9 cellular contexts compared by ENCODE assay signal in genomic region chr12:24795699-24796385, GRCh38.
DNase-seq lines count a peak whose midpoint lies in the region; ATAC-seq and TF ChIP-seq lines count a peak whose summit lies in the region.
"Had no signal": no experiment of that assay in that cellular context is flagged by ENCODE, and none has a peak within 500 bp of the region (broad histone marks: within the 10 kb centered on the region; RNA-seq: fewer than 3 reads in every experiment).

No MANE protein-coding gene starts in this region.

- POLR2A ChIA-PET in PC-9 (lab: Charles Lee; ENCODE audit: unreplicated experiment), result no interaction called here

- H2AK5ac ChIP-seq in trophoblast cell (ENCODE audit: low read length), result no peak overlapping the region

- DNase-seq in ACHN, result peak; percentile 24
- DNase-seq in PC-9, result no peak
- peak; percentile 14 to 28 (median 19) for DNase-seq in immature natural killer cell
- DNase-seq in hypothalamus (lab: John Stamatoyannopoulos, UW), result no peak
- DNase-seq in AG08396 (ENCODE audit: low spot score), result no peak
- DNase-seq in trophoblast cell, result no peak
- no peak for DNase-seq in GM13977 (ENCODE audit: low spot score)
- DNase-seq: NK-92 treated with Interleukin-12 subunit alpha and Interleukin-12 subunit beta, amount 100 ng/mL, for 24 hours had no signal

- peak; percentile 43 for ATAC-seq in GM19351 (IDR thresholded peaks at IDR 0.05; ENCODE audit: unreplicated experiment)

- no TSS peak for BruUV-seq in PC-9 (replicated peaks; lab: Mats Ljungman, UMichigan)

- peaks cover 0 to 4% (median 0%) of the 10 kb centered on the region in 3 donors for H3K36me3 Mint-ChIP-seq in immature natural killer cell

- CTCF ChIA-PET in PC-9 (lab: Charles Lee), result no interaction called here

- no peak overlapping the region for H4K91ac ChIP-seq in trophoblast cell (ENCODE audit: low read depth, low read length)

- no peaks in the 10 kb centered on the region for H3K79me1 ChIP-seq in trophoblast cell (ENCODE audit: low read length)

- no peak overlapping the region for H4K8ac ChIP-seq in trophoblast cell (ENCODE audit: low read depth, low read length)

- H3K18ac ChIP-seq in trophoblast cell (ENCODE audit: low read length), result no peak overlapping the region

- no peak overlapping the region for H2BK5ac ChIP-seq in trophoblast cell (ENCODE audit: low read depth, low read length, poor library complexity)

- no peak overlapping the region for H3K4ac ChIP-seq in trophoblast cell (ENCODE audit: low read depth, low read length)

- no peak for TF ChIP-seq CTCF in PC-9 (conservative IDR thresholded peaks at IDR 0.05)
- no peak for TF ChIP-seq CTCF in GM13977 (IDR thresholded peaks at IDR 0.05; ENCODE audit: extremely low read depth, insufficient read depth, missing control alignments)

- in situ Hi-C loops in ACHN (cut with HindIII; ENCODE audit: low pct_ligation_motif_present, low pct_unique_long_range_greater_than_20kb, low sequenced_read_pairs), result no loop called here
- in situ Hi-C loops in GM13977 (cut with MboI; ENCODE audit: low pct_unique_long_range_greater_than_20kb, low sequenced_read_pairs, unreplicated experiment), result no loop called here

- no peak overlapping the region for H3K9ac ChIP-seq in trophoblast cell (ENCODE audit: low read length)

- no peak overlapping the region for H3K23ac ChIP-seq in trophoblast cell (ENCODE audit: low read length)

- no peak overlapping the region for H2BK12ac ChIP-seq in trophoblast cell (ENCODE audit: low read length)

- intact Hi-C loops in PC-9 (cut with micrococcal nuclease; ENCODE audit: unreplicated experiment), result no loop called here

- no peaks in the 10 kb centered on the region for H4K20me1 ChIP-seq in PC-9 (ENCODE audit: insufficient read depth)

- H3K9me3 ChIP-seq in PC-9 (ENCODE audit: insufficient read depth, low read depth) (no peaks in the 10 kb centered on the region), trophoblast cell (ENCODE audit: insufficient read depth, low read depth, low read length) (no peaks in the 10 kb centered on the region)

- peaks cover 0 to 3% (median 0%) of the 10 kb centered on the region in 3 donors for H3K27me3 Mint-ChIP-seq in immature natural killer cell (ENCODE audit: low read depth in 3 of 3)

- peaks cover 18 to 27% of the 10 kb centered on the region in 2 donors for H3K4me1 Mint-ChIP-seq in immature natural killer cell

- H3K4me3 ChIP-seq in PC-9, result peak overlapping the region; percentile 47
- H3K4me3 ChIP-seq in trophoblast cell (ENCODE audit: low read depth, low read length), result no peak overlapping the region

- H3K36me3 ChIP-seq in PC-9 (ENCODE audit: low read depth), result no peaks in the 10 kb centered on the region
- H3K36me3 ChIP-seq in trophoblast cell (ENCODE audit: control insufficient read depth in 1 of 2, insufficient read depth in 2 of 2, low read length in 2 of 2), result no peaks in the 10 kb centered on the region

- H3F3A ChIP-seq in PC-9 (ENCODE audit: insufficient read depth, low read depth), result no peaks in the 10 kb centered on the region

- H2BK120ac ChIP-seq in trophoblast cell (ENCODE audit: insufficient read depth, low read length, poor library complexity), result no peak overlapping the region

- H3K79me2 ChIP-seq in PC-9 (ENCODE audit: low read depth) (no peaks in the 10 kb centered on the region), trophoblast cell (ENCODE audit: control insufficient read depth, insufficient read depth, low read length, poor library complexity) (no peaks in the 10 kb centered on the region)

- H3K4me1 ChIP-seq in PC-9 (replicated peaks; ENCODE audit: insufficient read depth) (no peaks in the 10 kb centered on the region), trophoblast cell (ENCODE audit: control insufficient read depth in 1 of 2, insufficient read depth in 2 of 2, low read length in 2 of 2) (no peaks in the 10 kb centered on the region)

- H2AFZ ChIP-seq in PC-9 (no peak overlapping the region; the same call in 1 of the 2 replicates), trophoblast cell (ENCODE audit: insufficient read depth, low read length, poor library complexity) (no peak overlapping the region)

- H3K14ac ChIP-seq in trophoblast cell (ENCODE audit: low read length), result no peak overlapping the region

- no peaks in the 10 kb centered on the region for H3K9me3 Mint-ChIP-seq in immature natural killer cell

- H3K27me3 ChIP-seq in PC-9 (ENCODE audit: insufficient read depth, low read depth) (no peaks in the 10 kb centered on the region), trophoblast cell (ENCODE audit: insufficient read depth, low read length) (no peaks in the 10 kb centered on the region)

- H4K12ac ChIP-seq in trophoblast cell (ENCODE audit: low read depth, low read length), result no peak overlapping the region

- peak overlapping the region; percentile 2 to 77 (median 68) for H3K27ac Mint-ChIP-seq in immature natural killer cell

- no CpG with 5 or more reads among the region's 4 CpGs for WGBS in trophoblast cell (ENCODE audit: extremely low coverage, insufficient coverage, insufficient read length)

- H3K4me2 ChIP-seq in PC-9, result peak overlapping the region; percentile 68
- no peak overlapping the region for H3K4me2 ChIP-seq in trophoblast cell (ENCODE audit: low read length)

- H3K4me3 Mint-ChIP-seq in immature natural killer cell, result peak overlapping the region; percentile 82 to 86 (median 84)

- no peaks in the 10 kb centered on the region for H3K9me2 ChIP-seq in PC-9 (ENCODE audit: insufficient read depth)

- H3K27ac ChIP-seq in PC-9 (no peak overlapping the region), trophoblast cell (ENCODE audit: low read depth, low read length) (no peak overlapping the region)

Comparison
In these comparisons a context has a peak if more than half of its experiments do, and no peak if none do; other contexts are left out.
1. DNase-seq: peak in ACHN (single experiment) and immature natural killer cell (3 of 3); none in PC-9 (0 of 2), hypothalamus (0 of 51), AG08396 (single experiment), trophoblast cell (0 of 2) and GM13977 (single experiment).